Comparison of ENCODE assay signal across 1 cellular context in the genomic region with DNA sequence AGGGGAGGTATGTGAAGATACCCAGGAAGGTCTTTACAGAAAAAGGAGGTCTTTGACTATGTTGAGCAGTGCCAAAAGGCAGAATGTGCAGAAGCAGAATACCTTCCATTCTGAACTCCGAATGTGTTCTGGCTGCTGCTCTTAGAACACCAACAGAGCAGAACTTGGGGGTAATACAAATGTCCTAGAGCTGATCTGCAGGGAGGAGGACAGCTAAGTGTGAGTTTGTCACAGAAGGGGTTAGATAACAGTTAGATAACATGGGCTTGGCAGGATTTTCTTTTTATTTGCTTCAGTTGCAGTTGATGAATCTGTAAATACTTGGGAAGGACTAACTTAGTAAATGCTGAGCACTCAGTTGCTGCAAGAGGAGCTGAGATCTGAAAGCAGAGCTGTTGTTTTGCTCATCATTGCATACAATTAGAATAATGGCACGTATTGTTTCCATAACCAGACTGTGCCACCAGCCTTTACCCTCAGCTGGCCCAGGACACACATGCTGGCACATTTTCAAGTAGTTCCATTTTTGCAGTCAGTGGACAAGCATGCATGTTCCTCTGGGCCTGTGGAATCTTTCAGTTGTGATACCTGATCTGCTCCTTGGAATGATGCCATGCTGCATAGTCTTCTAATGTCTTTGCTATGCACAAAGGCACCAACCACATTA.
TF ChIP-seq lines count a peak whose summit lies in the region.

No MANE protein-coding gene starts in this region.

TF ChIP-seq in HEK293, 187 proteins besides CTCF, POLR2A, EP300 and RAD21 (continued from another document):
- TF ChIP-seq INSM2 (tag by site-specific recombination; IDR thresholded peaks at IDR 0.05) = 0 out of 2 replicates have a peak, but pooled peaks have one; percentile 20
